8 cellular contexts compared by ENCODE assay signal in genomic region chr14:20469890-20470858, GRCh38. TPM values are rescaled to one million over a fixed set of nuclear protein-coding genes. Genes with fewer than 3 reads are reported as not detected.
A peak's percentile ranks its signal among the peaks of the same experiment; 100 is the strongest.
DNase-seq lines count a peak whose midpoint lies in the region; ATAC-seq and TF ChIP-seq lines count a peak whose summit lies in the region.

No MANE protein-coding gene starts in this region.

- peak overlapping the region; percentile 91 to 92 for H3K27ac ChIP-seq in right atrium auricular region

- peaks cover 24 to 30% (median 26%) of the 10 kb centered on the region in 3 donors for H3K4me1 Mint-ChIP-seq in IgD-negative memory B cell

- peak overlapping the region; percentile 76 to 96 (median 76) for H3K27ac Mint-ChIP-seq in IgD-negative memory B cell

- TF ChIP-seq CTCF in right atrium auricular region (IDR thresholded peaks at IDR 0.05) (no peak), retinal pigment epithelial cell (conservative IDR thresholded peaks at IDR 0.05; ENCODE audit: low read depth, low read length) (no peak)

- peaks cover 16% of the 10 kb centered on the region for H3K36me3 ChIP-seq in right atrium auricular region

- DNase-seq in EH (ENCODE audit: low read depth) (peak; percentile 71), SKM-1 (lab: John Stamatoyannopoulos, UW; ENCODE audit: unreplicated experiment) (peak; percentile 58), amniotic epithelial cell (ENCODE audit: low read depth) (peak; percentile 74), right atrium auricular region (ENCODE audit: low spot score) (peak; percentile 79), retinal pigment epithelial cell (ENCODE audit: low read depth) (no peak), middle frontal gyrus (ENCODE audit: extremely low spot score, low spot score) (no peak)

- no peaks in the 10 kb centered on the region for H3K27me3 ChIP-seq in right atrium auricular region

- peak; percentile 44 for ATAC-seq in GM21619 (IDR thresholded peaks at IDR 0.05; ENCODE audit: unreplicated experiment)

- peaks cover 11% of the 10 kb centered on the region for H3K36me3 Mint-ChIP-seq in IgD-negative memory B cell

- no peaks in the 10 kb centered on the region for H3K27me3 Mint-ChIP-seq in IgD-negative memory B cell

- no peaks in the 10 kb centered on the region for H3K9me3 Mint-ChIP-seq in IgD-negative memory B cell

- peak overlapping the region; percentile 93 to 100 (median 98) for H3K4me3 Mint-ChIP-seq in IgD-negative memory B cell

- peaks cover 0 to 21% of the 10 kb centered on the region in 2 donors for H3K4me1 ChIP-seq in right atrium auricular region

- H3K4me3 ChIP-seq in right atrium auricular region (peak overlapping the region; percentile 66 to 82), retinal pigment epithelial cell (ENCODE audit: low read length) (peak overlapping the region; percentile 87)

- no peaks in the 10 kb centered on the region for H3K9me3 ChIP-seq in right atrium auricular region

RNA-seq across cellular contexts. Expression of gene PNP, which starts 1.0 kb away (rescaled TPM):
- 37.6 TPM for polyA plus RNA-seq in IgD-negative memory B cell
- 10 to 100 TPM in 1 of 2 donors, 1 to 10 TPM in 1; 7.4 to 25.2 TPM for total RNA-seq in right atrium auricular region

RNA-seq across cellular contexts. Expression of gene PIP4P1, which starts 8.9 kb away (rescaled TPM):
- polyA plus RNA-seq in IgD-negative memory B cell: 63.7 TPM
- total RNA-seq in right atrium auricular region: 10 to 100 TPM in 1 of 2 donors, 1 to 10 TPM in 1; 9.8 to 13.3 TPM

RNA-seq across cellular contexts. Expression of gene APEX1, which starts 15.1 kb away (rescaled TPM):
- 143 TPM for polyA plus RNA-seq in IgD-negative memory B cell
- total RNA-seq in right atrium auricular region: 10 to 100 TPM; 72.6 to 97.6 TPM

RNA-seq across cellular contexts. Expression of gene OSGEP, which starts 15.6 kb away (rescaled TPM):
- polyA plus RNA-seq in IgD-negative memory B cell: 50.8 TPM
- 10 to 100 TPM; 23.8 to 30.1 TPM for total RNA-seq in right atrium auricular region

RNA-seq across cellular contexts. Expression of gene KLHL33, which starts 34.2 kb away (rescaled TPM):
- 0.10 TPM for polyA plus RNA-seq in IgD-negative memory B cell
- total RNA-seq in right atrium auricular region: under 1 TPM; 0.35 to 0.44 TPM

Comparison
In these comparisons a context has a peak if more than half of its experiments do, and no peak if none do; other contexts are left out.
1. DNase-seq: peak in EH (single experiment), SKM-1 (single experiment), amniotic epithelial cell (single experiment) and right atrium auricular region (single experiment); none in retinal pigment epithelial cell (single experiment) and middle frontal gyrus (single experiment).